ENCODE assay signal across 6 cellular contexts in genomic region chr21:33783580-33783979, GRCh38.
"Had no signal": no experiment of that assay in that cellular context is flagged by ENCODE, and none has a peak within 500 bp of the region (broad histone marks: within the 10 kb centered on the region; RNA-seq: fewer than 3 reads in every experiment).

No MANE protein-coding gene starts in this region.

- H3K27ac ChIP-seq: KMS-11 had no signal

- ATAC-seq: GM23338 had no signal

- H3K4me1 Mint-ChIP-seq: IgD-negative memory B cell had no signal

- H3K4me3 ChIP-seq: GM23338 had no signal

- H3K9ac ChIP-seq: KMS-11 had no signal

- DNase-seq: H9, HCEC 1CT, KBM-7 had no signal

- H3K4me3 Mint-ChIP-seq: GM23338, H9, IgD-negative memory B cell had no signal

- H3K27me3 Mint-ChIP-seq: IgD-negative memory B cell had no signal

- H3K27ac Mint-ChIP-seq: GM23338, IgD-negative memory B cell had no signal
